In genomic region chr7:156999611-157000046, GRCh38 we compare ENCODE assay signal across 9 cellular contexts. TPM values are rescaled to one million over a fixed set of nuclear protein-coding genes. Genes with fewer than 3 reads are reported as not detected.
DNase-seq lines count a peak whose midpoint lies in the region; ATAC-seq and TF ChIP-seq lines count a peak whose summit lies in the region.
"Had no signal": no experiment of that assay in that cellular context is flagged by ENCODE, and none has a peak within 500 bp of the region (broad histone marks: within the 10 kb centered on the region; RNA-seq: fewer than 3 reads in every experiment).

No MANE protein-coding gene starts in this region.

- no peaks in the 10 kb centered on the region for H3K9me3 ChIP-seq in duodenal mucosa (ENCODE audit: control insufficient read depth in 1 of 2, low read length in 2 of 2)

- no peak overlapping the region for H3K27ac Mint-ChIP-seq in neural crest cell (ENCODE audit: unreplicated experiment)

- H3K4me3 ChIP-seq in duodenal mucosa (ENCODE audit: low read depth in 1 of 2, low read length in 2 of 2) = peak overlapping the region; percentile 52 to 59

- no peak for TF ChIP-seq CTCF in neural crest cell (conservative IDR thresholded peaks at IDR 0.05)

- H3K27me3 ChIP-seq in duodenal mucosa (ENCODE audit: control insufficient read depth in 1 of 2, insufficient read depth in 2 of 2, low read length in 2 of 2) = peaks cover 19 to 21% of the 10 kb centered on the region in 2 donors

- peaks cover 10 to 34% of the 10 kb centered on the region in 2 donors for H3K4me1 ChIP-seq in duodenal mucosa (ENCODE audit: control insufficient read depth in 1 of 2, insufficient read depth in 2 of 2, low read length in 2 of 2)

- DNase-seq in COLO668 (lab: John Stamatoyannopoulos, UW; ENCODE audit: unreplicated experiment) = peak; percentile 32
- no peak for DNase-seq in neural crest cell (ENCODE audit: low read depth, low spot score)
- no peak for DNase-seq in DMS153 treated with DMSO at 0.1 percent for 48 hours (lab: John Stamatoyannopoulos, UW; ENCODE audit: unreplicated experiment)
- no peak for DNase-seq in NCI-H2107 (lab: John Stamatoyannopoulos, UW)
- DNase-seq: NCI-H226 had no signal

- peak overlapping the region in 1 of 2 donors; percentile 25 for H3K9ac ChIP-seq in duodenal mucosa (ENCODE audit: low read depth in 1 of 2, low read length in 2 of 2)

- H3K27me3 Mint-ChIP-seq in neural crest cell (ENCODE audit: low read depth) = peaks cover 95% of the 10 kb centered on the region

- H3K27ac ChIP-seq in duodenal mucosa (ENCODE audit: low read depth, low read length) = no peak overlapping the region

- no peaks in the 10 kb centered on the region for H3K9me3 Mint-ChIP-seq in neural crest cell

- H3K4me3 Mint-ChIP-seq in neural crest cell = peak overlapping the region; percentile 16

- no peaks in the 10 kb centered on the region for H3K36me3 ChIP-seq in duodenal mucosa (ENCODE audit: control insufficient read depth in 1 of 2, insufficient read depth in 2 of 2, low read length in 2 of 2)

- H3K36me3 Mint-ChIP-seq in neural crest cell (ENCODE audit: low read depth) = no peaks in the 10 kb centered on the region

- H3K4me1 Mint-ChIP-seq in neural crest cell = peaks cover 18% of the 10 kb centered on the region

- peak; percentile 22 for ATAC-seq in HG02885 (IDR thresholded peaks at IDR 0.05; ENCODE audit: poor library complexity, unreplicated experiment)
- ATAC-seq in HG03025 (IDR thresholded peaks at IDR 0.05; ENCODE audit: low FRiP score, unreplicated experiment) = no peak
- ATAC-seq in HG03108 (IDR thresholded peaks at IDR 0.05; ENCODE audit: unreplicated experiment) = no peak

RNA-seq across cellular contexts. Expression of gene MNX1, which starts 10.8 kb away (rescaled TPM):
- total RNA-seq in neural crest cell = 0.14 and 0.34 TPM in 2 replicates

RNA-seq across cellular contexts. Expression of gene NOM1, which starts 50.1 kb away (rescaled TPM):
- 25.2 and 28.2 TPM in 2 replicates for total RNA-seq in neural crest cell
